25 cellular contexts compared by ENCODE assay signal in genomic region chr2:199409705-199410104, GRCh38. TPM values are rescaled to one million over a fixed set of nuclear protein-coding genes. Genes with fewer than 3 reads are reported as not detected.
A peak's percentile ranks its signal among the peaks of the same experiment; 100 is the strongest.
DNase-seq lines count a peak whose midpoint lies in the region; ATAC-seq and TF ChIP-seq lines count a peak whose summit lies in the region.
"Had no signal": no experiment of that assay in that cellular context is flagged by ENCODE, and none has a peak within 500 bp of the region (broad histone marks: within the 10 kb centered on the region; RNA-seq: fewer than 3 reads in every experiment).

No MANE protein-coding gene starts in this region.

- H3K4me3 ChIP-seq in fibroblast of mammary gland (ENCODE audit: control insufficient read depth, low read depth, low read length) = no peak overlapping the region
- no peak overlapping the region for H3K4me3 ChIP-seq in osteoblast (ENCODE audit: insufficient read depth, low read length)
- no peak overlapping the region for H3K4me3 ChIP-seq in HAP-1
- H3K4me3 ChIP-seq: GM12878, lower lobe of right lung, upper lobe of right lung had no signal

- H4K20me1 ChIP-seq in osteoblast (ENCODE audit: insufficient read depth, low read length) = no peaks in the 10 kb centered on the region

- H3K27me3 ChIP-seq in osteoblast (ENCODE audit: insufficient read depth, low read length) (no peaks in the 10 kb centered on the region), HAP-1 (ENCODE audit: low read depth) (no peaks in the 10 kb centered on the region)
- H3K27me3 ChIP-seq: upper lobe of right lung had no signal

- H3K9me3 ChIP-seq in osteoblast (ENCODE audit: low read depth, low read length) (no peaks in the 10 kb centered on the region), HAP-1 (no peaks in the 10 kb centered on the region)
- H3K9me3 ChIP-seq: lower lobe of right lung, upper lobe of right lung had no signal

- TF ChIP-seq CTCF in fibroblast of mammary gland (conservative IDR thresholded peaks at IDR 0.05; ENCODE audit: control insufficient read depth, insufficient read depth, low read depth, low read length) (no peak), osteoblast (IDR thresholded peaks at IDR 0.05; ENCODE audit: extremely low read depth, low read depth, low read length) (no peak)

- in situ Hi-C loops in HAP-1 (cut with MboI; ENCODE audit: low sequenced_read_pairs) = no loop called here

- H3K79me2 ChIP-seq in osteoblast (ENCODE audit: insufficient read depth, low read length) = peaks cover 58% of the 10 kb centered on the region

- no peak overlapping the region for H2AFZ ChIP-seq in osteoblast (ENCODE audit: low read length)

- H3K4me2 ChIP-seq in osteoblast (ENCODE audit: insufficient read depth, low read length) = peak overlapping the region; percentile 41

- no peak for ATAC-seq in GM18498 (IDR thresholded peaks at IDR 0.05; ENCODE audit: unreplicated experiment)
- ATAC-seq: GM12878; lower lobe of right lung; right cardiac atrium; stimulated activated naive B cell treated with anti-CD40 and anti-IgM and Interleukin-4, amounts not matched to agents 10 μg/mL and 1 μg/mL and 100 μg/mL, for 72 hours; upper lobe of right lung had no signal

- H3K4me1 ChIP-seq in osteoblast (ENCODE audit: insufficient read depth, low read length) (peaks cover 20% of the 10 kb centered on the region), HAP-1 (no peaks in the 10 kb centered on the region; the same call in 1 of the 2 replicates)
- H3K4me1 ChIP-seq: lower lobe of right lung, upper lobe of right lung had no signal

- peak overlapping the region; percentile 43 for H3K27ac ChIP-seq in osteoblast (ENCODE audit: low read depth, low read length)
- H3K27ac ChIP-seq: lower lobe of right lung, upper lobe of right lung had no signal

- peaks cover 23% of the 10 kb centered on the region for H3K36me3 ChIP-seq in osteoblast (ENCODE audit: insufficient read depth, low read length)
- H3K36me3 ChIP-seq in HAP-1 (replicated peaks) = no peaks in the 10 kb centered on the region; the same call in 1 of the 2 replicates
- H3K36me3 ChIP-seq: lower lobe of right lung, upper lobe of right lung had no signal

- peak; percentile 26 for DNase-seq in GM03348 (ENCODE audit: low spot score)
- DNase-seq in RPMI7951 (ENCODE audit: low read depth) = peak; percentile 16
- peak; percentile 24 for DNase-seq in fibroblast of mammary gland (ENCODE audit: low read depth)
- no peak for DNase-seq in osteoblast (ENCODE audit: insufficient read length, low spot score, missing footprints)
- DNase-seq in HAP-1 (ENCODE audit: low spot score in 2 of 2) = no peak
- no peak for DNase-seq in epidermal melanocyte (ENCODE audit: insufficient read length, low spot score)
- no peak for DNase-seq in COLO668 (lab: John Stamatoyannopoulos, UW; ENCODE audit: unreplicated experiment)
- DNase-seq: activated CD4-positive, alpha-beta T cell treated with anti-CD3 and anti-CD28 coated beads for 4 hours; activated effector memory CD4-positive, alpha-beta T cell treated with anti-CD3 and anti-CD28 coated beads, Interleukin-2, amount 50 U/mL, for 16 hours; activated naive CD8-positive, alpha-beta T cell treated with anti-CD3 and anti-CD28 coated beads, Interleukin-2, amount 10 ng/mL, durations not matched to agents 7 days and 5 days; activated T-cell treated with anti-CD3 and anti-CD28 coated beads for 4 hours; C1 segment of cervical spinal cord; central memory CD4-positive, alpha-beta T cell; DMS79; islet precursor cell; lower lobe of right lung; NCI-H1436; NCI-H446 treated with DMSO at 0.1 percent for 48 hours; right cardiac atrium; stimulated activated CD4-positive, alpha-beta T cell treated with anti-CD3 and anti-CD28 coated beads, Interleukin-12 subunit alpha, Interleukin-12 subunit beta, amount 100 ng/mL, for 4 hours; stimulated activated CD4-positive, alpha-beta T cell treated with anti-CD3 and anti-CD28 coated beads, Interleukin-4, amount 100 ng/mL, for 24 hours; stimulated activated naive B cell treated with anti-CD40 and anti-IgM and Interleukin-4, amounts not matched to agents 10 μg/mL and 1 μg/mL and 100 μg/mL, for 72 hours; upper lobe of right lung had no signal

RNA-seq across cellular contexts. Expression of gene SATB2, which starts 48.0 kb away (rescaled TPM):
- 10.9 and 11.8 TPM in 2 replicates for total RNA-seq in RPMI7951 (2014; rRNA removed; shearing (Covaris generic))
- total RNA-seq in osteoblast = 53.2 and 54.5 TPM in 2 replicates

Comparison
In these comparisons a context has a peak if more than half of its experiments do, and no peak if none do; other contexts are left out.
1. DNase-seq: peak in GM03348 (single experiment), RPMI7951 (single experiment) and fibroblast of mammary gland (single experiment); none in osteoblast (single experiment), HAP-1 (0 of 2), epidermal melanocyte (single experiment) and COLO668 (single experiment).